In genomic region chr4:120025516-120025915, GRCh38 we compare ENCODE assay signal across 28 cellular contexts.
"Had no signal": no experiment of that assay in that cellular context is flagged by ENCODE, and none has a peak within 500 bp of the region (broad histone marks: within the 10 kb centered on the region; RNA-seq: fewer than 3 reads in every experiment).

No MANE protein-coding gene starts in this region.

- H3K4me1 Mint-ChIP-seq: naive thymus-derived CD8-positive, alpha-beta T cell; neural crest cell; stimulated activated memory B cell treated with anti-CD40 and anti-IgM and Interleukin-4, amounts not matched to agents 10 μg/mL and 1 μg/mL and 100 μg/mL, for 72 hours; stimulated activated naive CD8-positive, alpha-beta T cell treated with anti-CD3 and anti-CD28 coated beads, Interleukin-15, amount 100 ng/mL, for 72 hours had no signal

- H3K36me3 ChIP-seq: left lung, lower lobe of right lung, pancreas, right atrium auricular region, right lobe of liver, tibial nerve, uterus had no signal

- H3K27ac Mint-ChIP-seq: naive thymus-derived CD8-positive, alpha-beta T cell; nephron; stimulated activated memory B cell treated with anti-CD40 and anti-IgM and Interleukin-4, amounts not matched to agents 10 μg/mL and 1 μg/mL and 100 μg/mL, for 72 hours; stimulated activated naive CD8-positive, alpha-beta T cell treated with anti-CD3 and anti-CD28 coated beads, Interleukin-15, amount 100 ng/mL, for 72 hours; type B pancreatic cell had no signal

- H3K36me3 Mint-ChIP-seq: naive thymus-derived CD8-positive, alpha-beta T cell; stimulated activated memory B cell treated with anti-CD40 and anti-IgM and Interleukin-4, amounts not matched to agents 10 μg/mL and 1 μg/mL and 100 μg/mL, for 72 hours; type B pancreatic cell had no signal

- DNase-seq: kidney; left colon; left lung; lower lobe of right lung; mammary epithelial cell; mesenchymal stem cell; naive thymus-derived CD8-positive, alpha-beta T cell; nucleus accumbens; pancreas; posterior cingulate gyrus; psoas muscle; right lobe of liver; stimulated activated CD4-positive, alpha-beta T cell treated with anti-CD3 and anti-CD28 coated beads, Interleukin-1b, Interleukin-23, amount 100 ng/mL, for 48 hours; stimulated activated CD4-positive, alpha-beta T cell treated with anti-CD3 and anti-CD28 coated beads, Interleukin-2, amount 100 ng/mL, for 48 hours; stimulated activated CD4-positive, alpha-beta T cell treated with anti-CD3 and anti-CD28 coated beads, Interleukin-4, amount 100 ng/mL, for 4 hours; stimulated activated CD8-positive, alpha-beta memory T cell treated with anti-CD3 and anti-CD28 coated beads, Interleukin-4, amount 100 ng/mL, for 48 hours; stimulated activated naive CD4-positive, alpha-beta T cell treated with Interleukin-2 at 50 U/mL for 16 hours; stimulated activated naive CD8-positive, alpha-beta T cell treated with anti-CD3 and anti-CD28 coated beads, Interleukin-15, amount 100 ng/mL, for 72 hours; substantia nigra; uterus had no signal

- H3K27me3 Mint-ChIP-seq: stimulated activated naive CD8-positive, alpha-beta T cell treated with anti-CD3 and anti-CD28 coated beads, Interleukin-15, amount 100 ng/mL, for 72 hours; type B pancreatic cell had no signal

- FAIRE-seq: islet of Langerhans, kidney, pancreas had no signal

- ATAC-seq: left colon; left lung; lower lobe of right lung; naive thymus-derived CD8-positive, alpha-beta T cell; pancreas; psoas muscle; right lobe of liver; stimulated activated memory B cell treated with anti-CD40 and anti-IgM and Interleukin-4, amounts not matched to agents 10 μg/mL and 1 μg/mL and 100 μg/mL, for 72 hours; stimulated activated naive CD8-positive, alpha-beta T cell treated with anti-CD3 and anti-CD28 coated beads, Interleukin-15, amount 100 ng/mL, for 72 hours had no signal

- H3K9me3 ChIP-seq: left lung, lower lobe of right lung, pancreas, psoas muscle, right atrium auricular region, right lobe of liver, tibial nerve, uterus had no signal

- H3K4me1 ChIP-seq: left lung, lower lobe of right lung, pancreas, psoas muscle, right atrium auricular region, right lobe of liver, tibial nerve, uterus had no signal

- H3K4me3 Mint-ChIP-seq: naive thymus-derived CD8-positive, alpha-beta T cell; nephron; neural crest cell; stimulated activated memory B cell treated with anti-CD40 and anti-IgM and Interleukin-4, amounts not matched to agents 10 μg/mL and 1 μg/mL and 100 μg/mL, for 72 hours; stimulated activated naive CD8-positive, alpha-beta T cell treated with anti-CD3 and anti-CD28 coated beads, Interleukin-15, amount 100 ng/mL, for 72 hours; type B pancreatic cell had no signal

- H3K4me3 ChIP-seq: left lung, lower lobe of right lung, pancreas, psoas muscle, right atrium auricular region, right lobe of liver, smooth muscle cell, tibial nerve, uterus had no signal

- H3K9me3 Mint-ChIP-seq: naive thymus-derived CD8-positive, alpha-beta T cell; nephron; neural crest cell; stimulated activated memory B cell treated with anti-CD40 and anti-IgM and Interleukin-4, amounts not matched to agents 10 μg/mL and 1 μg/mL and 100 μg/mL, for 72 hours; stimulated activated naive CD8-positive, alpha-beta T cell treated with anti-CD3 and anti-CD28 coated beads, Interleukin-15, amount 100 ng/mL, for 72 hours; type B pancreatic cell had no signal

- H3K27ac ChIP-seq: left lung, lower lobe of right lung, pancreas, psoas muscle, right atrium auricular region, right lobe of liver, tibial nerve, uterus had no signal

- H3K27me3 ChIP-seq: left lung, right atrium auricular region, right lobe of liver, tibial nerve, uterus had no signal

- H3K4me2 ChIP-seq: smooth muscle cell had no signal
